Comparison of ENCODE assay signal across 20 cellular contexts in genomic region chr3:189212681-189213080, GRCh38. TPM values are rescaled to one million over a fixed set of nuclear protein-coding genes. Genes with fewer than 3 reads are reported as not detected.
"Had no signal": no experiment of that assay in that cellular context is flagged by ENCODE, and none has a peak within 500 bp of the region (broad histone marks: within the 10 kb centered on the region; RNA-seq: fewer than 3 reads in every experiment).

No MANE protein-coding gene starts in this region.

- FAIRE-seq: K562, RCC 7860 had no signal

- DNase-seq: Kasumi-1, MG63, NCI-H1092, NCI-H146, NCI-H1694 treated with DMSO at 0.1 percent for 48 hours, NCI-H1930, NCI-H2081, NCI-H2107, NCI-H2227 treated with DMSO at 0.1 percent for 48 hours, NCI-H524, NCI-H526 treated with DMSO at 0.1 percent for 48 hours, NCI-H774, Right ventricle myocardium superior, RPMI8226, SIG-M5, T-helper 1 cell had no signal

- ATAC-seq: K562, SK-N-SH treated with all-trans-retinoic acid at 6 μM for 48 hours had no signal

RNA-seq across cellular contexts. Expression of gene TPRG1, which starts 40.9 kb away (rescaled TPM):
- polyA plus RNA-seq: IgD-negative memory B cell had no signal
